Comparison of ENCODE assay signal across 15 cellular contexts in genomic region chr5:96809898-96810297, GRCh38. TPM values are rescaled to one million over a fixed set of nuclear protein-coding genes. Genes with fewer than 3 reads are reported as not detected.
DNase-seq lines count a peak whose midpoint lies in the region; ATAC-seq and TF ChIP-seq lines count a peak whose summit lies in the region.
"Had no signal": no experiment of that assay in that cellular context is flagged by ENCODE, and none has a peak within 500 bp of the region (broad histone marks: within the 10 kb centered on the region; RNA-seq: fewer than 3 reads in every experiment).

No MANE protein-coding gene starts in this region.

- H3K27ac ChIP-seq in heart left ventricle (peak overlapping the region in 6 of 12 donors; percentile 12 to 43 (median 22)), right cardiac atrium (ENCODE audit: low read length) (no peak overlapping the region), thyroid gland (peak overlapping the region in 2 of 3 donors; percentile 11 to 54)
- H3K27ac ChIP-seq: gastrocnemius medialis, HL-60, vagina had no signal

- WGBS in heart left ventricle, 4 donors: 56 to 85% (median 72%) methylated on average over 8 of the region's 8 CpGs
- 77% methylated on average over 8 of the region's 8 CpGs for WGBS in right cardiac atrium
- WGBS in thyroid gland, 2 donors: 42% methylated on average over 8 of the region's 8 CpGs

- H3K9me3 ChIP-seq in heart left ventricle (no peaks in the 10 kb centered on the region), right cardiac atrium (ENCODE audit: control insufficient read depth, low read length) (no peaks in the 10 kb centered on the region), thyroid gland (no peaks in the 10 kb centered on the region)
- H3K9me3 ChIP-seq: gastrocnemius medialis, vagina had no signal

- no peak for TF ChIP-seq CTCF in heart left ventricle (IDR thresholded peaks at IDR 0.05)
- TF ChIP-seq CTCF in natural killer cell (IDR thresholded peaks at IDR 0.05): no peak
- TF ChIP-seq CTCF in thyroid gland (IDR thresholded peaks at IDR 0.05): no peak

- H3K4me3 Mint-ChIP-seq in activated naive CD4-positive, alpha-beta T cell treated with anti-CD3 and anti-CD28 coated beads for 36 hours: peak overlapping the region; percentile 58
- H3K4me3 Mint-ChIP-seq in natural killer cell: peak overlapping the region; percentile 9
- H3K4me3 Mint-ChIP-seq: endodermal cell had no signal

- H3K36me3 ChIP-seq in heart left ventricle (no peaks in the 10 kb centered on the region), thyroid gland (no peaks in the 10 kb centered on the region)
- H3K36me3 ChIP-seq: gastrocnemius medialis, vagina had no signal

- H3K27me3 Mint-ChIP-seq in activated naive CD4-positive, alpha-beta T cell treated with anti-CD3 and anti-CD28 coated beads for 36 hours (ENCODE audit: low read depth): no peaks in the 10 kb centered on the region
- no peaks in the 10 kb centered on the region for H3K27me3 Mint-ChIP-seq in natural killer cell (ENCODE audit: low read depth in 2 of 2)

- peaks cover 0 to 28% (median 12%) of the 10 kb centered on the region in 12 donors for H3K4me1 ChIP-seq in heart left ventricle
- peaks cover 2% of the 10 kb centered on the region for H3K4me1 ChIP-seq in right cardiac atrium (ENCODE audit: control insufficient read depth, insufficient read depth, low read length)
- peaks cover 12 to 16% of the 10 kb centered on the region in 2 donors for H3K4me1 ChIP-seq in thyroid gland

- H3K4me1 Mint-ChIP-seq in activated naive CD4-positive, alpha-beta T cell treated with anti-CD3 and anti-CD28 coated beads for 36 hours (ENCODE audit: low read depth): peaks cover 77% of the 10 kb centered on the region
- peaks cover 40 to 44% of the 10 kb centered on the region in 2 donors for H3K4me1 Mint-ChIP-seq in natural killer cell

- intact Hi-C loops in heart left ventricle (cut with DNase I): loop anchor here in 7 of 10 donors (2.0 to 5.0 kb wide), 4 partner anchors 62 to 127 kb away; partner anchors contain the start of genes ERAP2 (in 6 of the 7) and LNPEP (in 2 of the 7)
- intact Hi-C loops in right cardiac atrium (cut with DNase I): no loop called here
- intact Hi-C loops in activated naive CD4-positive, alpha-beta T cell treated with anti-CD3 and anti-CD28 coated beads for 36 hours (cut with micrococcal nuclease): loop anchor here (2.0 to 10.0 kb wide), 5 partner anchors 147 to 1165 kb away; partner anchors contain the start of genes ELL2, RFESD and RIOK2
- intact Hi-C loops in natural killer cell (cut with micrococcal nuclease): loop anchor here (5.0 kb wide), 3 partner anchors 67 to 148 kb away; partner anchors contain the start of genes CAST and ERAP2
- intact Hi-C loops in thyroid gland (cut with DNase I): loop anchor here (10.0 kb wide), 1 partner anchor 55 kb away; no protein-coding TSS in a partner anchor

- peak in 3 of 5 donors; percentile 13 to 55 (median 27) for DNase-seq in heart left ventricle
- no peak for DNase-seq in right cardiac atrium
- peak; percentile 76 for DNase-seq in activated naive CD4-positive, alpha-beta T cell treated with anti-CD3 and anti-CD28 coated beads for 36 hours
- no peak for DNase-seq in natural killer cell
- DNase-seq in thyroid gland: peak; percentile 79 to 81
- no peak for DNase-seq in dedifferentiated amniotic fluid mesenchymal stem cell (ENCODE audit: extremely low spot score)
- DNase-seq in HUDEP-2 (lab: John Stamatoyannopoulos, UW; ENCODE audit: unreplicated experiment in 76 of 76): no peak
- DNase-seq: DMS79, endodermal cell, gastrocnemius medialis, islet precursor cell, NCI-H226 had no signal

- H3K36me3 Mint-ChIP-seq in activated naive CD4-positive, alpha-beta T cell treated with anti-CD3 and anti-CD28 coated beads for 36 hours (ENCODE audit: low read depth): peaks cover 6% of the 10 kb centered on the region
- H3K36me3 Mint-ChIP-seq in natural killer cell: no peaks in the 10 kb centered on the region

- ATAC-seq in heart left ventricle: peak in 1 of 4 donors; percentile 2
- ATAC-seq in right cardiac atrium: no peak
- no peak for ATAC-seq in natural killer cell
- ATAC-seq in GM18519 (IDR thresholded peaks at IDR 0.05; ENCODE audit: low FRiP score, unreplicated experiment): no peak
- ATAC-seq: gastrocnemius medialis had no signal

- peak overlapping the region; percentile 85 for H3K27ac Mint-ChIP-seq in activated naive CD4-positive, alpha-beta T cell treated with anti-CD3 and anti-CD28 coated beads for 36 hours
- peak overlapping the region; percentile 70 to 99 for H3K27ac Mint-ChIP-seq in natural killer cell
- H3K27ac Mint-ChIP-seq: endodermal cell had no signal

- no peaks in the 10 kb centered on the region for H3K9me3 Mint-ChIP-seq in activated naive CD4-positive, alpha-beta T cell treated with anti-CD3 and anti-CD28 coated beads for 36 hours
- H3K9me3 Mint-ChIP-seq in natural killer cell: no peaks in the 10 kb centered on the region
- H3K9me3 Mint-ChIP-seq: endodermal cell had no signal

- H3K27me3 ChIP-seq in heart left ventricle (no peaks in the 10 kb centered on the region), right cardiac atrium (ENCODE audit: control insufficient read depth, insufficient read depth) (no peaks in the 10 kb centered on the region), thyroid gland (no peaks in the 10 kb centered on the region)
- H3K27me3 ChIP-seq: gastrocnemius medialis, vagina had no signal

- CTCF ChIA-PET in activated naive CD4-positive, alpha-beta T cell treated with anti-CD3 and anti-CD28 coated beads for 36 hours (lab: Charles Lee): interaction anchor here (0.8 to 2.9 kb wide), 7 partner anchors 8 to 353 kb away, joined by 3 to 14 read pairs (median 6); no protein-coding TSS in a partner anchor

- H3K4me3 ChIP-seq in heart left ventricle (no peak overlapping the region), right cardiac atrium (ENCODE audit: low read length) (no peak overlapping the region), thyroid gland (replicated peaks in 1 of 3) (no peak overlapping the region)
- H3K4me3 ChIP-seq: gastrocnemius medialis, vagina had no signal

- TF ChIP-seq POLR2A in heart left ventricle (IDR thresholded peaks at IDR 0.05) (no peak), thyroid gland (IDR thresholded peaks at IDR 0.05) (no peak)

RNA-seq across cellular contexts. Expression of gene ERAP1, which starts 2.2 kb away (rescaled TPM):
- total RNA-seq in heart left ventricle: 100 to 1,000 TPM in 1 of 9 donors, 10 to 100 TPM in 8; 25.9 to 119 (median 39.1) TPM
- 10 to 100 TPM in 1 of 2 donors, 1 to 10 TPM in 1; 3.2 to 12.9 TPM for polyA plus RNA-seq in heart left ventricle
- total RNA-seq in right cardiac atrium: 10 to 100 TPM; 36.3 to 50.0 (median 40.9) TPM
- polyA plus RNA-seq in right cardiac atrium: 7.7 TPM
- 100 to 1,000 TPM; 119 to 126 TPM for total RNA-seq in activated naive CD4-positive, alpha-beta T cell treated with anti-CD3 and anti-CD28 coated beads for 36 hours
- total RNA-seq in natural killer cell: 100 to 1,000 TPM; 109 to 158 (median 112) TPM
- total RNA-seq in thyroid gland: 10 to 100 TPM; 22.0 to 33.1 (median 29.9) TPM

Comparison
In these comparisons a context has a peak if more than half of its experiments do, and no peak if none do; other contexts are left out.
1. DNase-seq: peak in heart left ventricle (3 of 5), activated naive CD4-positive, alpha-beta T cell treated with anti-CD3 and anti-CD28 coated beads for 36 hours (single experiment) and thyroid gland (2 of 2); none in right cardiac atrium (0 of 3), natural killer cell (single experiment), dedifferentiated amniotic fluid mesenchymal stem cell (single experiment) and HUDEP-2 (0 of 76).
2. intact Hi-C loops: an anchor here in heart left ventricle (2.0 to 5.0 kb wide), activated naive CD4-positive, alpha-beta T cell treated with anti-CD3 and anti-CD28 coated beads for 36 hours (2.0 to 10.0 kb wide), natural killer cell (5.0 kb wide) and thyroid gland (10.0 kb wide); none called in right cardiac atrium.